Comparison of ENCODE assay signal across 1 cellular context in genomic region chr6:36123270-36124139, GRCh38.
TF ChIP-seq lines count a peak whose summit lies in the region.

No MANE protein-coding gene starts in this region.

TF ChIP-seq in HepG2, 621 proteins besides CTCF, POLR2A, EP300 and RAD21 (continued from another document):
- no peak for TF ChIP-seq HIC2 (CRISPR knock-in tag; IDR thresholded peaks at IDR 0.05; ENCODE audit: low read depth)
- TF ChIP-seq PPARG (CRISPR knock-in tag; conservative IDR thresholded peaks at IDR 0.05), result no peak
- no peak for TF ChIP-seq ZNF724P (CRISPR knock-in tag; IDR thresholded peaks at IDR 0.05; ENCODE audit: borderline replicate concordance)
- 0 out of 2 replicates have a peak, but pooled peaks have one; percentile 26 for TF ChIP-seq YEATS2 (CRISPR knock-in tag; IDR thresholded peaks at IDR 0.05; ENCODE audit: borderline replicate concordance)
- TF ChIP-seq STAG1 (CRISPR knock-in tag; IDR thresholded peaks at IDR 0.05), result peak; percentile 59
- TF ChIP-seq ZFP1 (CRISPR knock-in tag; IDR thresholded peaks at IDR 0.05), result no peak
- no peak for TF ChIP-seq ETS1 (CRISPR knock-in tag; IDR thresholded peaks at IDR 0.05)
- peak; percentile 89 for TF ChIP-seq PRPF4 (IDR thresholded peaks at IDR 0.05; ENCODE audit: low read depth, low read length, poor library complexity, severe bottlenecking)
- no peak for TF ChIP-seq RFXAP (CRISPR knock-in tag; IDR thresholded peaks at IDR 0.05; ENCODE audit: borderline replicate concordance)
- TF ChIP-seq HBP1 (CRISPR knock-in tag; IDR thresholded peaks at IDR 0.05; ENCODE audit: low read depth), result no peak
- TF ChIP-seq ZNF512B (CRISPR knock-in tag; IDR thresholded peaks at IDR 0.05; ENCODE audit: borderline replicate concordance), result no peak
- TF ChIP-seq IRF2 (CRISPR knock-in tag; IDR thresholded peaks at IDR 0.05), result 0 out of 2 replicates have a peak, but pooled peaks have one; percentile 33
- TF ChIP-seq HDAC6 (IDR thresholded peaks at IDR 0.05; ENCODE audit: low read depth, low read length), result no peak
- TF ChIP-seq HNRNPLL (IDR thresholded peaks at IDR 0.05; ENCODE audit: low read depth, low read length, poor library complexity, severe bottlenecking), result no peak
- TF ChIP-seq ZBTB8A (CRISPR knock-in tag; IDR thresholded peaks at IDR 0.05; ENCODE audit: borderline replicate concordance, low read depth), result no peak
- no peak for TF ChIP-seq HNRNPL (IDR thresholded peaks at IDR 0.05; ENCODE audit: low read depth, low read length)
- no peak for TF ChIP-seq BATF2 (CRISPR knock-in tag; IDR thresholded peaks at IDR 0.05)
- TF ChIP-seq MEIS2 (CRISPR knock-in tag; IDR thresholded peaks at IDR 0.05), result no peak
- no peak for TF ChIP-seq RERE (CRISPR knock-in tag; IDR thresholded peaks at IDR 0.05; ENCODE audit: low read depth)
- TF ChIP-seq KDM1A (CRISPR knock-in tag; IDR thresholded peaks at IDR 0.05), result 0 out of 2 replicates have a peak, but pooled peaks have one; percentile 39
- no peak for TF ChIP-seq EEA1 (CRISPR knock-in tag; IDR thresholded peaks at IDR 0.05; ENCODE audit: borderline replicate concordance)
